2 cellular contexts compared by ENCODE assay signal in the genomic region with DNA sequence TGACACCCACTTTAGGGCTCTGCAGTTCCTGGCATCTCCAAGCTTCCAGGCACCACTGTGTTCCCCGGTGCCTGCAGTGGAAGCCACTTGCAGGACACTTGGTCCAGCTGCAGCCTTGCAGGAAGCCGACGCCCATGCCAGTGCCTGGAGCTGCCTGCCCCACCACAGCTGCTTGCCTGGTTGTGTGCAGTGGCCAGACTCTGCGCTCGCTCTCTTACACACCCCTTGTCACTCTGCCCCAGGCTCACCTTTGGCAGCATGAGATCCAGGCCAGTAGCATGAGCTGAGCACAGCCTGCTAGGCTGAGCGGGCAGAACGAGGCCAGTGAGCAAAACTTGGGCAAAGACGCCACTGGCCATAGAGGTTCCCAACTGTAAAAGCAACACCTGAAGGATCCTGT.
A peak's percentile ranks its signal among the peaks of the same experiment; 100 is the strongest.
TF ChIP-seq lines count a peak whose summit lies in the region.

No MANE protein-coding gene starts in this region.

TF ChIP-seq in WTC11, 78 proteins besides CTCF, POLR2A, EP300 and RAD21:
- TF ChIP-seq GTF2I (CRISPR knock-in tag; conservative IDR thresholded peaks at IDR 0.05) (no peak), ZMAT4 (CRISPR knock-in tag; IDR thresholded peaks at IDR 0.05) (no peak)
- TF ChIP-seq, protein P1, sequence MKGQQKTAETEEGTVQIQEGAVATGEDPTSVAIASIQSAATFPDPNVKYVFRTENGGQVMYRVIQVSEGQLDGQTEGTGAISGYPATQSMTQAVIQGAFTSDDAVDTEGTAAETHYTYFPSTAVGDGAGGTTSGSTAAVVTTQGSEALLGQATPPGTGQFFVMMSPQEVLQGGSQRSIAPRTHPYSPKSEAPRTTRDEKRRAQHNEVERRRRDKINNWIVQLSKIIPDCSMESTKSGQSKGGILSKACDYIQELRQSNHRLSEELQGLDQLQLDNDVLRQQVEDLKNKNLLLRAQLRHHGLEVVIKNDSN (CRISPR knock-in tag; IDR thresholded peaks at IDR 0.05) = no peak
TF ChIP-seq in WTC11: peak in this region for 0.

TF ChIP-seq in H1, 55 proteins besides CTCF, POLR2A, EP300 and RAD21:
- TF ChIP-seq TEAD4 (IDR thresholded peaks at IDR 0.05; ENCODE audit: low read depth, low read length) (no peak), RFX5 (IDR thresholded peaks at IDR 0.05; ENCODE audit: borderline replicate concordance, low read depth, low read length) (no peak), KDM1A (IDR thresholded peaks at IDR 0.05; ENCODE audit: borderline replicate concordance, low read length) (no peak)
- TF ChIP-seq, protein P2, sequence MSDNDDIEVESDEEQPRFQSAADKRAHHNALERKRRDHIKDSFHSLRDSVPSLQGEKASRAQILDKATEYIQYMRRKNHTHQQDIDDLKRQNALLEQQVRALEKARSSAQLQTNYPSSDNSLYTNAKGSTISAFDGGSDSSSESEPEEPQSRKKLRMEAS (IDR thresholded peaks at IDR 0.05) = 0 out of 2 replicates have a peak, but pooled peaks have one; percentile 25
TF ChIP-seq in H1: peak in this region for 1.
